11 cellular contexts compared by ENCODE assay signal in the genomic region with DNA sequence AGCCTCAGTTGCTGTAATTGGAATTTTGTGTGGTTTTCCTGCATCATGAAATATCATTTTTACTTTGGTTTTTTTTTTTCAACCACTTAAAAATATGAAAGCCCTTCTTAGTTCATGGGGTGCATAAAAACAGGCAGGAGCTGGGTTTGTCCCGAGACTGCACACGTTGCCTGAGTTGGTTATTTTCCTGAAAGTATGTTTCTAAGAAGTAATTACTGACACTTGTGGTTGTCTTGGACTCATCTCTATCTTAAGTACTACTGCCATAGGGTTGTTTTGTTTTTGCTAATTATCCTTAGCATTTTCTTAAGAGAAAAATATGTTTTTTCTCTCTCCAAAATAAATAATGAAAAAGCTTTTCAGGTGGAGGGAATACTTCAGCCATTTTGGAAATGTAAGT.
"Had no signal": no experiment of that assay in that cellular context is flagged by ENCODE, and none has a peak within 500 bp of the region (broad histone marks: within the 10 kb centered on the region; RNA-seq: fewer than 3 reads in every experiment).

No MANE protein-coding gene starts in this region.

- H3K27ac Mint-ChIP-seq: naive thymus-derived CD8-positive, alpha-beta T cell; stimulated activated naive B cell treated with anti-CD40 and anti-IgM and Interleukin-4, amounts not matched to agents 10 μg/mL and 1 μg/mL and 100 μg/mL, for 72 hours had no signal

- DNase-seq: esophagus squamous epithelium; foreskin fibroblast; left cardiac atrium; mucosa of descending colon; naive thymus-derived CD8-positive, alpha-beta T cell; SJCRH30; spleen; stimulated activated naive B cell treated with anti-CD40 and anti-IgM and Interleukin-4, amounts not matched to agents 10 μg/mL and 1 μg/mL and 100 μg/mL, for 72 hours; substantia nigra; trophoblast cell had no signal

- H3K27me3 Mint-ChIP-seq: naive thymus-derived CD8-positive, alpha-beta T cell; stimulated activated naive B cell treated with anti-CD40 and anti-IgM and Interleukin-4, amounts not matched to agents 10 μg/mL and 1 μg/mL and 100 μg/mL, for 72 hours had no signal

- H3K27ac ChIP-seq: SJCRH30, spleen had no signal

- H3K27me3 ChIP-seq: esophagus squamous epithelium, SJCRH30, spleen had no signal

- ATAC-seq: left cardiac atrium; mucosa of descending colon; naive thymus-derived CD8-positive, alpha-beta T cell; sciatic nerve; stimulated activated naive B cell treated with anti-CD40 and anti-IgM and Interleukin-4, amounts not matched to agents 10 μg/mL and 1 μg/mL and 100 μg/mL, for 72 hours had no signal

- H3K4me1 ChIP-seq: SJCRH30 had no signal

- H3K4me3 ChIP-seq: esophagus squamous epithelium, mucosa of descending colon, SJCRH30, spleen had no signal

- H3K9me3 ChIP-seq: mucosa of descending colon had no signal

- H3K4me3 Mint-ChIP-seq: naive thymus-derived CD8-positive, alpha-beta T cell; stimulated activated naive B cell treated with anti-CD40 and anti-IgM and Interleukin-4, amounts not matched to agents 10 μg/mL and 1 μg/mL and 100 μg/mL, for 72 hours had no signal
